In the genomic region with DNA sequence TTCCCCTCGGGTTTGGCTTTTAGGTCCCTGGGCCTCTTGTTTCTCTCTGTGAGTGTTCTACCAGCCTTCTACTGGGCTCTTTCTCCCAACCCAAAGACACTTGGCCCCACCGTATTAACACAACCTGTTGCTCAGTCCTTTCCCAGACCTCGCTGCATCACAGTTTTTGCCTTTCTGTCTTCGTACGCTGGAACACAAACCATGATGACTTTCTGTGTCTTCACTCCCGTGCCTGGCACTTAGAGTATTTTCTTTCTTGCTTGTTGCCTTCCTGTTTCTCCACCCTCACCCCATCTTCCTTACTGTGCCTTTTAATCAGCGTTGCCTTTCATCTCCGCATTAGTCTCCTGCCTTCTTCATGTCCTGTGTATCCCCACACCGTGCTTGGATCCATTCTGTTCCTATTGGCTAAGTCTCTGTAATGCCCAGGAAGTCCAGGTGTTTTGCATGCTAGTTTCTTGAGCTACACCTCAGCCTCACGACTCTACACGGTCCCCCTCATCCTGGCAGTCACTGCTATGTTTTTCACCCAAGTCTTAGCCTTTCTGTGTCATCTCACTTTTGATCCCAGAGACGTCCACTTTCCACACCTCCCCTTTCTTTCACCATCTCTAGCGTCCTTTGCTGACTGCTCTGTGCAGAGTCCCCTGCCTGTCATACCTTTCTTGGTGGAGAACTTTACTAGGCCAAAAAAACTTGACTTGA, we compare ENCODE assay signal across 8 cellular contexts. TPM values are rescaled to one million over a fixed set of nuclear protein-coding genes. Genes with fewer than 3 reads are reported as not detected.
DNase-seq lines count a peak whose midpoint lies in the region; ATAC-seq, FAIRE-seq and TF ChIP-seq lines count a peak whose summit lies in the region.

No MANE protein-coding gene starts in this region.

- peak overlapping the region; percentile 78 for H3K4me3 ChIP-seq in AG04449 (ENCODE audit: low read depth, low read length)
- peak overlapping the region; percentile 77 for H3K4me3 ChIP-seq in bronchial epithelial cell (ENCODE audit: low read depth, low read length)
- H3K4me3 ChIP-seq in mucosa of stomach (ENCODE audit: low read length): peak overlapping the region; percentile 76

- TF ChIP-seq CTCF in AG04449 (IDR thresholded peaks at IDR 0.05; ENCODE audit: insufficient read depth, low read length, missing control alignments) (no peak), bronchial epithelial cell (IDR thresholded peaks at IDR 0.05; ENCODE audit: insufficient read depth, low read length, severe bottlenecking) (no peak)

- peak overlapping the region; percentile 93 for H3K9ac ChIP-seq in mucosa of stomach (ENCODE audit: low read length)

- CTCF ChIA-PET in AG04449 (lab: Yijun Ruan, JAX): interaction anchor here (1.2 to 21.2 kb wide), 5 partner anchors 32 to 312 kb away, joined by 3 to 639 read pairs (median 46); no protein-coding TSS in a partner anchor

- POLR2A ChIA-PET in AG04449 (lab: Yijun Ruan, JAX): interaction anchor here (1.0 kb wide), 1 partner anchor 72 kb away, joined by 5 read pairs; a partner anchor contains a TSS

- in situ Hi-C loops in KBM-7 (cut with MboI; ENCODE audit: low pct_unique_long_range_greater_than_20kb, low sequenced_read_pairs): loop anchor here (10.0 kb wide), 1 partner anchor 54 kb away; no protein-coding TSS in a partner anchor

- no peak for FAIRE-seq in bronchial epithelial cell (lab: Jason Lieb, UNC)

- H3K4me1 ChIP-seq in mucosa of stomach (ENCODE audit: control insufficient read depth, insufficient read depth, low read length): peaks cover 63% of the 10 kb centered on the region

- H3K36me3 ChIP-seq in bronchial epithelial cell (ENCODE audit: control insufficient read depth, insufficient read depth, low read length) (no peaks in the 10 kb centered on the region), mucosa of stomach (ENCODE audit: control insufficient read depth, insufficient read depth, low read length) (no peaks in the 10 kb centered on the region)

- H3K27me3 ChIP-seq in bronchial epithelial cell (ENCODE audit: control insufficient read depth, insufficient read depth, low read length) (no peaks in the 10 kb centered on the region), mucosa of stomach (ENCODE audit: control insufficient read depth, insufficient read depth, low read length) (no peaks in the 10 kb centered on the region)

- no peaks in the 10 kb centered on the region for H3K9me3 ChIP-seq in mucosa of stomach (ENCODE audit: control insufficient read depth, low read length)

- DNase-seq in AG04449 (ENCODE audit: low read depth, low spot score) (no peak), KBM-7 (peak; percentile 19), bronchial epithelial cell (ENCODE audit: low read depth) (peak; percentile 39), OCI-M2 (lab: John Stamatoyannopoulos, UW; ENCODE audit: unreplicated experiment) (no peak), NCI-H1105 treated with DMSO at 0.1 percent for 48 hours (lab: John Stamatoyannopoulos, UW) (no peak)

- ATAC-seq in HG03280 (IDR thresholded peaks at IDR 0.05; ENCODE audit: unreplicated experiment) (no peak), HG02938 (IDR thresholded peaks at IDR 0.05; ENCODE audit: unreplicated experiment) (no peak)

RNA-seq across cellular contexts. Expression of a gene that starts 1.6 kb away (rescaled TPM):
- 10.5 and 21.0 TPM in 2 replicates for total RNA-seq in bronchial epithelial cell

RNA-seq across cellular contexts. Expression of a gene that starts 27.3 kb away (rescaled TPM):
- total RNA-seq in bronchial epithelial cell: 3.4 and 6.7 TPM in 2 replicates

Comparison
In these comparisons a context has a peak if more than half of its experiments do, and no peak if none do; other contexts are left out.
1. DNase-seq: peak in KBM-7 (single experiment) and bronchial epithelial cell (single experiment); none in AG04449 (single experiment), OCI-M2 (single experiment) and NCI-H1105 treated with DMSO at 0.1 percent for 48 hours (single experiment).
2. Peak in every context shown above with its lines, with median percentiles within 50 percentile points of each other: H3K4me3 ChIP-seq.